Comparison of ENCODE assay signal across 8 cellular contexts in the genomic region with DNA sequence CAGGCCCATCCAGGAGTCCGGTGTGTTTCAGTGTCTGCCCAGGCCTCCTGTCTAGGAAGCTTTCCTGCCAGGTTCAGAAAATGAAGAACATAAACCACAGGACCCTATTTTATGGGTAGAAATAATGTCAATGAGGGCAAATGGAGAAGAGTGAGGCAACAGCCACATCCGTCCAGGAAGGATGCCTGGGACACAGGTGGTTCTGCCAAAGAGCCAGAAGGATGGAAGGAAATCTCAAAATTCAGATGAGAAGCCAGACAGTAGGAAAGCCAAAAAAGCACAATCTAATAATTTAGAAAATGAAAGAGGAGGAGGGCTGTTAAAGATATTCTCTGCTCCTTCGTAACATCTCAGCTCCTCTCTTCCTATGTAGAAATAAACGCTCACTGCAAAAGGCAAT.
DNase-seq lines count a peak whose midpoint lies in the region; ATAC-seq and TF ChIP-seq lines count a peak whose summit lies in the region.

No MANE protein-coding gene starts in this region.

- H3K4me1 Mint-ChIP-seq in activated CD8-positive, alpha-beta memory T cell treated with anti-CD3 and anti-CD28 coated beads, Interleukin-2, amount 10 ng/mL, durations not matched to agents 7 days and 5 days, result peaks cover 90% of the 10 kb centered on the region
- H3K4me1 Mint-ChIP-seq in stimulated activated effector memory CD8-positive, alpha-beta T cell treated with anti-CD3 and anti-CD28 coated beads, Interleukin-12 subunit alpha, Interleukin-12 subunit beta, amount 100 ng/mL, for 72 hours, result peaks cover 92% of the 10 kb centered on the region
- H3K4me1 Mint-ChIP-seq in endodermal cell, result no peaks in the 10 kb centered on the region

- WGBS in endodermal cell (ENCODE audit: insufficient coverage in 1 of 2, insufficient read length in 1 of 2), 2 experiments, result 97% methylated on average over 3 to 4 of the region's 4 CpGs

- H3K9ac ChIP-seq in PC-3 (ENCODE audit: low read length), result peak overlapping the region; percentile 5
- no peak overlapping the region for H3K9ac ChIP-seq in endocrine pancreas (ENCODE audit: control insufficient read depth, insufficient read depth, low read length)
- no peak overlapping the region for H3K9ac ChIP-seq in endodermal cell (ENCODE audit: extremely low read depth, low read length, poor library complexity, severe bottlenecking)

- POLR2A ChIA-PET in PC-3 (lab: Charles Lee; ENCODE audit: unreplicated experiment), result interaction anchor here (0.6 kb wide), 1 partner anchor 103 kb away, joined by 4 read pairs; no protein-coding TSS in a partner anchor

- peak overlapping the region; percentile 64 for H3K4me3 Mint-ChIP-seq in activated CD8-positive, alpha-beta memory T cell treated with anti-CD3 and anti-CD28 coated beads, Interleukin-2, amount 10 ng/mL, durations not matched to agents 7 days and 5 days
- peak overlapping the region; percentile 91 for H3K4me3 Mint-ChIP-seq in stimulated activated effector memory CD8-positive, alpha-beta T cell treated with anti-CD3 and anti-CD28 coated beads, Interleukin-12 subunit alpha, Interleukin-12 subunit beta, amount 100 ng/mL, for 72 hours
- no peak overlapping the region for H3K4me3 Mint-ChIP-seq in endodermal cell

- peak overlapping the region; percentile 70 for H3K4me2 ChIP-seq in PC-3 (ENCODE audit: low read length)

- peaks cover 55% of the 10 kb centered on the region for H3K36me3 Mint-ChIP-seq in activated CD8-positive, alpha-beta memory T cell treated with anti-CD3 and anti-CD28 coated beads, Interleukin-2, amount 10 ng/mL, durations not matched to agents 7 days and 5 days
- H3K36me3 Mint-ChIP-seq in stimulated activated effector memory CD8-positive, alpha-beta T cell treated with anti-CD3 and anti-CD28 coated beads, Interleukin-12 subunit alpha, Interleukin-12 subunit beta, amount 100 ng/mL, for 72 hours, result peaks cover 38% of the 10 kb centered on the region
- no peaks in the 10 kb centered on the region for H3K36me3 Mint-ChIP-seq in endodermal cell (ENCODE audit: low read depth)

- no TSS peak for BruUV-seq in PC-3 (replicated peaks; lab: Mats Ljungman, UMichigan)

- H3K9me3 ChIP-seq in PC-3 (ENCODE audit: low read length), result no peaks in the 10 kb centered on the region
- no peaks in the 10 kb centered on the region for H3K9me3 ChIP-seq in endocrine pancreas (ENCODE audit: control insufficient read depth, low read length)
- H3K9me3 ChIP-seq in endodermal cell (ENCODE audit: control insufficient read depth, low read length), result peaks cover 3% of the 10 kb centered on the region

- intact Hi-C loops in PC-3 (cut with micrococcal nuclease), result no loop called here

- H3K4me3 ChIP-seq in PC-3 (ENCODE audit: low read length) (peak overlapping the region; percentile 42; the same call in 1 of the 2 replicates), endocrine pancreas (ENCODE audit: control insufficient read depth, insufficient read depth, low read length) (peak overlapping the region; percentile 50), endodermal cell (ENCODE audit: low read length) (no peak overlapping the region)

- TF ChIP-seq CTCF in PC-3 (conservative IDR thresholded peaks at IDR 0.05; ENCODE audit: low read depth, low read length), result no peak
- no peak for TF ChIP-seq CTCF in endodermal cell (conservative IDR thresholded peaks at IDR 0.05)

- H3K4me1 ChIP-seq in PC-3 (ENCODE audit: insufficient read depth, low read length) (peaks cover 22% of the 10 kb centered on the region), endocrine pancreas (ENCODE audit: control insufficient read depth, insufficient read depth, low read length) (no peaks in the 10 kb centered on the region), endodermal cell (ENCODE audit: control insufficient read depth, insufficient read depth, low read length) (no peaks in the 10 kb centered on the region)

- no peaks in the 10 kb centered on the region for H3K27me3 ChIP-seq in PC-3 (ENCODE audit: low read length)
- H3K27me3 ChIP-seq in endocrine pancreas (ENCODE audit: control insufficient read depth, insufficient read depth, low read length), result no peaks in the 10 kb centered on the region
- no peaks in the 10 kb centered on the region for H3K27me3 ChIP-seq in endodermal cell (ENCODE audit: control insufficient read depth, insufficient read depth, low read length, poor library complexity, severe bottlenecking)

- H3K79me2 ChIP-seq in PC-3 (ENCODE audit: low read length), result no peaks in the 10 kb centered on the region

- H3K27ac Mint-ChIP-seq in activated CD8-positive, alpha-beta memory T cell treated with anti-CD3 and anti-CD28 coated beads, Interleukin-2, amount 10 ng/mL, durations not matched to agents 7 days and 5 days, result peak overlapping the region; percentile 90
- H3K27ac Mint-ChIP-seq in stimulated activated effector memory CD8-positive, alpha-beta T cell treated with anti-CD3 and anti-CD28 coated beads, Interleukin-12 subunit alpha, Interleukin-12 subunit beta, amount 100 ng/mL, for 72 hours, result peak overlapping the region; percentile 94
- H3K27ac Mint-ChIP-seq in endodermal cell, result no peak overlapping the region

- no peaks in the 10 kb centered on the region for H3K27me3 Mint-ChIP-seq in activated CD8-positive, alpha-beta memory T cell treated with anti-CD3 and anti-CD28 coated beads, Interleukin-2, amount 10 ng/mL, durations not matched to agents 7 days and 5 days
- H3K27me3 Mint-ChIP-seq in endodermal cell (ENCODE audit: insufficient read depth), result no peaks in the 10 kb centered on the region

- no peak overlapping the region for H2AFZ ChIP-seq in PC-3 (ENCODE audit: low read length)

- H3F3A ChIP-seq in PC-3 (ENCODE audit: low read length, unreplicated experiment), result no peaks in the 10 kb centered on the region

- CTCF ChIA-PET in activated CD8-positive, alpha-beta memory T cell treated with anti-CD3 and anti-CD28 coated beads, Interleukin-2, amount 10 ng/mL, durations not matched to agents 7 days and 5 days (lab: Charles Lee), result interaction anchor here (0.7 to 4.3 kb wide), 19 partner anchors 10 to 333 kb away, joined by 3 to 30 read pairs (median 4); no protein-coding TSS in a partner anchor
- CTCF ChIA-PET in PC-3 (lab: Charles Lee), result interaction anchor here (0.5 kb wide), 1 partner anchor 132 kb away, joined by 3 read pairs; no protein-coding TSS in a partner anchor

- no peaks in the 10 kb centered on the region for H3K36me3 ChIP-seq in PC-3 (ENCODE audit: low read depth, low read length)
- H3K36me3 ChIP-seq in endocrine pancreas (ENCODE audit: control insufficient read depth, insufficient read depth, low read length), result no peaks in the 10 kb centered on the region
- no peaks in the 10 kb centered on the region for H3K36me3 ChIP-seq in endodermal cell (ENCODE audit: control insufficient read depth, insufficient read depth, low read length)

- peaks cover 3% of the 10 kb centered on the region for H3K9me3 Mint-ChIP-seq in activated CD8-positive, alpha-beta memory T cell treated with anti-CD3 and anti-CD28 coated beads, Interleukin-2, amount 10 ng/mL, durations not matched to agents 7 days and 5 days (ENCODE audit: low read depth)
- H3K9me3 Mint-ChIP-seq in stimulated activated effector memory CD8-positive, alpha-beta T cell treated with anti-CD3 and anti-CD28 coated beads, Interleukin-12 subunit alpha, Interleukin-12 subunit beta, amount 100 ng/mL, for 72 hours, result peaks cover 11% of the 10 kb centered on the region
- H3K9me3 Mint-ChIP-seq in endodermal cell, result peaks cover 11% of the 10 kb centered on the region

- ATAC-seq in activated CD8-positive, alpha-beta memory T cell treated with anti-CD3 and anti-CD28 coated beads, Interleukin-2, amount 10 ng/mL, durations not matched to agents 7 days and 5 days, result no peak
- ATAC-seq in PC-3 (no peak), GM18909 (IDR thresholded peaks at IDR 0.05; ENCODE audit: poor library complexity, unreplicated experiment) (no peak)
- no peak for ATAC-seq in stimulated activated effector memory CD8-positive, alpha-beta T cell treated with anti-CD3 and anti-CD28 coated beads, Interleukin-12 subunit alpha, Interleukin-12 subunit beta, amount 100 ng/mL, for 72 hours

- peak overlapping the region; percentile 74 for H3K27ac ChIP-seq in PC-3 (ENCODE audit: low read length)
- H3K27ac ChIP-seq in endodermal cell (ENCODE audit: low read depth, low read length), result no peak overlapping the region

- no peaks in the 10 kb centered on the region for H3K9me2 ChIP-seq in PC-3 (replicated peaks; ENCODE audit: low read length)

- no peak for DNase-seq in activated CD8-positive, alpha-beta memory T cell treated with anti-CD3 and anti-CD28 coated beads, Interleukin-2, amount 10 ng/mL, durations not matched to agents 7 days and 5 days
- no peak for DNase-seq in activated CD8-positive, alpha-beta memory T cell treated with anti-CD3 and anti-CD28 coated beads for 24 hours
- no peak for DNase-seq in PC-3
- no peak for DNase-seq in stimulated activated effector memory CD8-positive, alpha-beta T cell treated with anti-CD3 and anti-CD28 coated beads, Interleukin-12 subunit alpha, Interleukin-12 subunit beta, amount 100 ng/mL, for 72 hours (ENCODE audit: low spot score in 2 of 2)
- no peak for DNase-seq in endodermal cell
- DNase-seq in NCI-H774 (lab: John Stamatoyannopoulos, UW), result no peak

- no peaks in the 10 kb centered on the region for H4K20me1 ChIP-seq in PC-3 (ENCODE audit: low read length)
